Comparison of ENCODE assay signal across 9 cellular contexts in the genomic region with DNA sequence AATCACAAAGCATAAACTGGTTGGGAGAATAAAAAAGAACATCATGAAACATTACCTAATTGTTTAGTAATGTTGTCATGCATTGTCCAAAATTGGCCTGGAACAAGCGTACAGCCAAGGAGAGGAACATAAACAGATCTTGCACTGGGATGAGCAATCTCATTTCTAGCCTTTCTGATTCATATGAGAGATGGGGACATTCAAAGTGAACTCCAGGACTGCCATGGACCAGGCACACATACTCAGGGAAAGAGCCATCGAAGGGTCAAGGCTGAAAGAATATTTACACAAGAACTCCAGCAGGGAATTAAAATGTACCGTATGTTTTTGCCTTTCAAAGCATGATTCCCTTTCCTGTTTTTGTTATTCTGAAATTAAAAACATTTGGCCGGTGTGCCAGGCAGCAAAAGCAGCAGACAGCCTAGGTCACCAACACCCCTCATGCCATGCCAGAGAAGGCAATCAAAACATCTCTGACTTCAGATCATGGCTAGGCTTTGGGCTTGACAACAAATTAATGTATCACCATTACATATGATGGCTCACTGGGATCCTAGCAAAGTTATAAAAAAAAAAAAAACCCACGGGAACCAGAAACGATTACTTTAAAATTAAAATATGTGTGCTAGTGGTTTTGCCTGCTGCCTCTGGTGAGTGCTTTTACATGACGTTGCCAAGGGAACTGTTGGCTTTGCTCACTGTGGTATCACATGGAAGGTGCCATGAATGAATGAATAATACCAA.
A peak's percentile ranks its signal among the peaks of the same experiment; 100 is the strongest.
DNase-seq lines count a peak whose midpoint lies in the region; ATAC-seq and TF ChIP-seq lines count a peak whose summit lies in the region.
"Had no signal": no experiment of that assay in that cellular context is flagged by ENCODE, and none has a peak within 500 bp of the region (broad histone marks: within the 10 kb centered on the region; RNA-seq: fewer than 3 reads in every experiment).

No MANE protein-coding gene starts in this region.

- BruUV-seq in IMR-90 (replicated peaks; lab: Mats Ljungman, UMichigan) (no TSS peak), PC-9 (replicated peaks; lab: Mats Ljungman, UMichigan) (no TSS peak)

- H3K27ac ChIP-seq in IMR-90 (ENCODE audit: insufficient read depth, low read length): peak overlapping the region; percentile 94
- peak overlapping the region; percentile 11 for H3K27ac ChIP-seq in cingulate gyrus (ENCODE audit: low read depth, low read length)
- H3K27ac ChIP-seq in stomach: peak overlapping the region; percentile 49 to 86 (median 79)
- no peak overlapping the region for H3K27ac ChIP-seq in neuronal stem cell (replicated peaks; ENCODE audit: low read length)
- H3K27ac ChIP-seq in PC-9: no peak overlapping the region
- H3K27ac ChIP-seq: epithelial cell of prostate had no signal

- H4K8ac ChIP-seq in IMR-90 (ENCODE audit: low read depth in 2 of 2, low read length in 2 of 2) (peak overlapping the region in 1 of 2 experiments; percentile 43; a peak in 2 of 4 replicates), neuronal stem cell (ENCODE audit: low read depth, low read length) (no peak overlapping the region)

- peak overlapping the region; percentile 80; the same call in 1 of the 2 replicates for H2BK20ac ChIP-seq in IMR-90 (ENCODE audit: low read depth, low read length)

- H2BK15ac ChIP-seq in IMR-90 (ENCODE audit: low read depth, low read length): peak overlapping the region; percentile 53; the same call in 1 of the 3 replicates
- H2BK15ac ChIP-seq in neuronal stem cell (ENCODE audit: low read length): no peak overlapping the region

- peak overlapping the region; percentile 43 for H4K5ac ChIP-seq in IMR-90 (ENCODE audit: low read depth, low read length)

- TF ChIP-seq EP300 in stomach (IDR thresholded peaks at IDR 0.05): peak; percentile 74

- H4K91ac ChIP-seq in IMR-90 (ENCODE audit: insufficient read depth, low read depth, low read length): no peak overlapping the region; the same call in 1 of the 2 replicates
- H4K91ac ChIP-seq in neuronal stem cell (ENCODE audit: low read depth, low read length, poor library complexity): no peak overlapping the region

- in situ Hi-C loops in IMR-90 (cut with MboI; ENCODE audit: low sequenced_read_pairs): no loop called here

- no peak overlapping the region for H2AK9ac ChIP-seq in IMR-90 (replicated peaks; ENCODE audit: low read depth, low read length, poor library complexity)

- H3K27me3 ChIP-seq in IMR-90 (ENCODE audit: control insufficient read depth, insufficient read depth, low read length): no peaks in the 10 kb centered on the region
- H3K27me3 ChIP-seq in stomach: no peaks in the 10 kb centered on the region
- H3K27me3 ChIP-seq in neuronal stem cell (ENCODE audit: control insufficient read depth in 3 of 3, insufficient read depth in 3 of 3, low read depth in 1 of 3, low read length in 3 of 3): no peaks in the 10 kb centered on the region
- no peaks in the 10 kb centered on the region for H3K27me3 ChIP-seq in PC-9 (ENCODE audit: insufficient read depth, low read depth)

- peak overlapping the region; percentile 63 for H3K18ac ChIP-seq in IMR-90 (ENCODE audit: low read depth, low read length)
- no peak overlapping the region for H3K18ac ChIP-seq in neuronal stem cell (ENCODE audit: low read length)

- peak overlapping the region; percentile 70 for H3K4me2 ChIP-seq in IMR-90 (ENCODE audit: low read depth, low read length)
- no peak overlapping the region for H3K4me2 ChIP-seq in neuronal stem cell (ENCODE audit: insufficient read depth, low read length, poor library complexity, severe bottlenecking)
- no peak overlapping the region for H3K4me2 ChIP-seq in PC-9

- H3K79me1 ChIP-seq in IMR-90 (ENCODE audit: low read depth in 1 of 2, low read length in 2 of 2) (no peaks in the 10 kb centered on the region), neuronal stem cell (ENCODE audit: low read depth, low read length) (no peaks in the 10 kb centered on the region)

- H3K9me2 ChIP-seq in PC-9 (ENCODE audit: insufficient read depth): no peaks in the 10 kb centered on the region

- DNase-seq in IMR-90 (peak; percentile 97), left kidney (ENCODE audit: low read depth, low spot score) (peak; percentile 27), stomach (no peak), neuronal stem cell (ENCODE audit: low spot score) (no peak), PC-9 (no peak), NCI-H1436 treated with DMSO at 0.1 percent for 48 hours (lab: John Stamatoyannopoulos, UW) (no peak)

- H3K79me2 ChIP-seq in PC-9 (ENCODE audit: low read depth): no peaks in the 10 kb centered on the region

- H2AFZ ChIP-seq in IMR-90 (replicated peaks; ENCODE audit: low read length, poor library complexity): no peak overlapping the region
- H2AFZ ChIP-seq in neuronal stem cell (ENCODE audit: low read length): no peak overlapping the region
- no peak overlapping the region for H2AFZ ChIP-seq in PC-9

- H2BK120ac ChIP-seq in IMR-90 (ENCODE audit: low read depth, low read length): peak overlapping the region; percentile 67
- no peak overlapping the region for H2BK120ac ChIP-seq in neuronal stem cell (ENCODE audit: low read depth, low read length)

- peaks cover 9% of the 10 kb centered on the region for H3K4me1 ChIP-seq in IMR-90 (ENCODE audit: control insufficient read depth, insufficient read depth, low read length)
- H3K4me1 ChIP-seq in stomach: peaks cover 7 to 52% (median 11%) of the 10 kb centered on the region in 4 donors
- H3K4me1 ChIP-seq in neuronal stem cell (ENCODE audit: control insufficient read depth in 2 of 2, insufficient read depth in 1 of 2, low read depth in 1 of 2, low read length in 2 of 2): peaks cover 2 to 5% of the 10 kb centered on the region in 2 donors
- H3K4me1 ChIP-seq in PC-9 (replicated peaks; ENCODE audit: insufficient read depth): peaks cover 15% of the 10 kb centered on the region

- H3K9me3 ChIP-seq in IMR-90 (ENCODE audit: control insufficient read depth, insufficient read depth, low read length): no peaks in the 10 kb centered on the region
- no peaks in the 10 kb centered on the region for H3K9me3 ChIP-seq in stomach
- H3K9me3 ChIP-seq in neuronal stem cell (replicated peaks in 1 of 2; ENCODE audit: control insufficient read depth in 2 of 2, insufficient read depth in 1 of 2, low read depth in 1 of 2, low read length in 2 of 2): no peaks in the 10 kb centered on the region
- no peaks in the 10 kb centered on the region for H3K9me3 ChIP-seq in PC-9 (ENCODE audit: insufficient read depth, low read depth)

- peak overlapping the region; percentile 21 for H3K23ac ChIP-seq in IMR-90 (ENCODE audit: low read depth, low read length)
- no peak overlapping the region for H3K23ac ChIP-seq in neuronal stem cell (ENCODE audit: low read depth, low read length, poor library complexity)

- no peak for TF ChIP-seq POLR2A in IMR-90 (IDR thresholded peaks at IDR 0.05; ENCODE audit: low read depth, low read length)
- no peak for TF ChIP-seq POLR2A in stomach (IDR thresholded peaks at IDR 0.05)

- no peaks in the 10 kb centered on the region for H3F3A ChIP-seq in PC-9 (ENCODE audit: insufficient read depth, low read depth)

- no peak for TF ChIP-seq CTCF in IMR-90 (conservative IDR thresholded peaks at IDR 0.05; ENCODE audit: low read depth, low read length)
- no peak for TF ChIP-seq CTCF in stomach (IDR thresholded peaks at IDR 0.05)
- TF ChIP-seq CTCF in PC-9 (conservative IDR thresholded peaks at IDR 0.05): no peak

- peaks cover 11% of the 10 kb centered on the region for H3K9me1 ChIP-seq in IMR-90 (ENCODE audit: insufficient read depth, low read length)

- H3K4me3 ChIP-seq in IMR-90 (ENCODE audit: insufficient read depth, low read depth, low read length) (no peak overlapping the region), stomach (no peak overlapping the region), neuronal stem cell (ENCODE audit: low read length in 2 of 2) (no peak overlapping the region), PC-9 (no peak overlapping the region)

- H3K4ac ChIP-seq in IMR-90 (ENCODE audit: low read depth, low read length): peak overlapping the region; percentile 77
- H3K4ac ChIP-seq in neuronal stem cell (ENCODE audit: low read length): no peak overlapping the region

- peak overlapping the region; percentile 22; the same call in 1 of the 2 replicates for H3K56ac ChIP-seq in IMR-90 (ENCODE audit: extremely low read depth, insufficient read depth, low read length)

- H3K36me3 ChIP-seq in IMR-90 (ENCODE audit: control insufficient read depth, insufficient read depth, low read length): peaks cover 15% of the 10 kb centered on the region
- H3K36me3 ChIP-seq in stomach: peaks cover 0 to 21% (median 13%) of the 10 kb centered on the region in 4 donors
- H3K36me3 ChIP-seq in neuronal stem cell (replicated peaks in 1 of 2; ENCODE audit: control insufficient read depth in 2 of 2, insufficient read depth in 2 of 2, low read length in 2 of 2): peaks cover 0 to 1% of the 10 kb centered on the region in 2 donors
- no peaks in the 10 kb centered on the region for H3K36me3 ChIP-seq in PC-9 (ENCODE audit: low read depth)

- ATAC-seq in IMR-90 (ENCODE audit: low read depth) (peak; percentile 96), HG03457 (IDR thresholded peaks at IDR 0.05; ENCODE audit: unreplicated experiment) (no peak)

- no CpG with 5 or more reads among the region's 7 CpGs for WGBS in IMR-90 (ENCODE audit: extremely low coverage in 2 of 2, insufficient read length in 1 of 2), 2 experiments
- WGBS in stomach, 5 donors: 43 to 70% (median 59%) methylated on average over 7 of the region's 7 CpGs
- WGBS in neuronal stem cell (ENCODE audit: extremely low coverage in 2 of 2, insufficient read length in 2 of 2, insufficient replicate concordance in 1 of 2), 2 donors: no CpG with 5 or more reads among the region's 7 CpGs

- H2BK5ac ChIP-seq in IMR-90 (ENCODE audit: low read depth, low read length, poor library complexity, severe bottlenecking) (peak overlapping the region; percentile 73), neuronal stem cell (ENCODE audit: low read length) (no peak overlapping the region)

- CTCF ChIA-PET in IMR-90 (lab: Yijun Ruan, JAX): no interaction called here
- CTCF ChIA-PET in PC-9 (lab: Charles Lee): no interaction called here

- H3K9ac ChIP-seq in IMR-90 (ENCODE audit: low read depth, low read length) (peak overlapping the region; percentile 18; the same call in 1 of the 2 replicates), neuronal stem cell (ENCODE audit: low read depth, low read length, poor library complexity) (no peak overlapping the region)

- intact Hi-C loops in IMR-90 (cut with micrococcal nuclease): loop anchor here (5.0 kb wide), 1 partner anchor 189 kb away; no protein-coding TSS in a partner anchor
- intact Hi-C loops in stomach (cut with DNase I; ENCODE audit: low total_unique reads): no loop called here
- intact Hi-C loops in PC-9 (cut with micrococcal nuclease; ENCODE audit: unreplicated experiment): no loop called here

- H2AK5ac ChIP-seq in IMR-90 (ENCODE audit: low read depth, low read length) (peak overlapping the region; percentile 84; the same call in 1 of the 2 replicates), neuronal stem cell (ENCODE audit: low read depth, low read length) (no peak overlapping the region)

- dilution Hi-C loops in IMR-90 (cut with HindIII; ENCODE audit: low sequenced_read_pairs, unreplicated experiment): no loop called here

- H3K14ac ChIP-seq in IMR-90 (replicated peaks; ENCODE audit: low read depth, low read length) (peak overlapping the region; percentile 53; the same call in 1 of the 2 replicates), neuronal stem cell (ENCODE audit: low read length) (no peak overlapping the region)

- H2BK12ac ChIP-seq in neuronal stem cell (ENCODE audit: low read length): no peak overlapping the region

- peak; percentile 14; the same call in 1 of the 2 replicates for TF ChIP-seq RAD21 in IMR-90 (IDR thresholded peaks at IDR 0.05; ENCODE audit: low read length)

- no peaks in the 10 kb centered on the region; the same call in 1 of the 2 replicates for H4K20me1 ChIP-seq in IMR-90 (ENCODE audit: insufficient read depth, low read length)
- no peaks in the 10 kb centered on the region for H4K20me1 ChIP-seq in PC-9 (ENCODE audit: insufficient read depth)

- POLR2A ChIA-PET in IMR-90 (lab: Charles Lee; ENCODE audit: unreplicated experiment) (no interaction called here), PC-9 (lab: Charles Lee; ENCODE audit: unreplicated experiment) (no interaction called here)

Comparison
In these comparisons a context has a peak if more than half of its experiments do, and no peak if none do; other contexts are left out.
1. DNase-seq: peak in IMR-90 (single experiment) and left kidney (single experiment); none in stomach (single experiment), neuronal stem cell (single experiment), PC-9 (0 of 2) and NCI-H1436 treated with DMSO at 0.1 percent for 48 hours (single experiment).
2. H3K27ac ChIP-seq: peak in IMR-90 (single experiment), cingulate gyrus (single experiment) and stomach (5 of 5); none in neuronal stem cell (single experiment) and PC-9 (single experiment).